ENCODE assay signal across 15 cellular contexts in genomic region chr2:3470856-3471737, GRCh38. TPM values are rescaled to one million over a fixed set of nuclear protein-coding genes. Genes with fewer than 3 reads are reported as not detected.
DNase-seq lines count a peak whose midpoint lies in the region; ATAC-seq, FAIRE-seq and TF ChIP-seq lines count a peak whose summit lies in the region.
"Had no signal": no experiment of that assay in that cellular context is flagged by ENCODE, and none has a peak within 500 bp of the region (broad histone marks: within the 10 kb centered on the region; RNA-seq: fewer than 3 reads in every experiment).

No MANE protein-coding gene starts in this region.

- peak overlapping the region; percentile 69 for H3K27ac Mint-ChIP-seq in central memory CD8-positive, alpha-beta T cell (ENCODE audit: low read depth)
- H3K27ac Mint-ChIP-seq in stimulated activated effector memory CD8-positive, alpha-beta T cell treated with anti-CD3 and anti-CD28 coated beads, Interleukin-12 subunit alpha, Interleukin-12 subunit beta, amount 100 ng/mL, for 72 hours, result peak overlapping the region; percentile 71
- H3K27ac Mint-ChIP-seq: activated T-helper 17 cell treated with anti-CD3 and anti-CD28 coated beads, Interleukin-2, amount 50 U/mL, for 72 hours had no signal

- intact Hi-C loops in left lung (cut with DNase I) (no loop called here), pancreas (cut with DNase I) (no loop called here)

- H2AFZ ChIP-seq in MM.1S (ENCODE audit: low read length), result no peak overlapping the region

- no peaks in the 10 kb centered on the region for H3K4me1 Mint-ChIP-seq in central memory CD8-positive, alpha-beta T cell
- H3K4me1 Mint-ChIP-seq in stimulated activated effector memory CD8-positive, alpha-beta T cell treated with anti-CD3 and anti-CD28 coated beads, Interleukin-12 subunit alpha, Interleukin-12 subunit beta, amount 100 ng/mL, for 72 hours, result no peaks in the 10 kb centered on the region
- H3K4me1 Mint-ChIP-seq: activated T-helper 17 cell treated with anti-CD3 and anti-CD28 coated beads, Interleukin-2, amount 50 U/mL, for 72 hours had no signal

- H3K4me3 ChIP-seq in left lung, result no peak overlapping the region
- no peak overlapping the region for H3K4me3 ChIP-seq in pancreas
- no peak overlapping the region for H3K4me3 ChIP-seq in MM.1S (ENCODE audit: low read length)
- H3K4me3 ChIP-seq: right lobe of liver had no signal

- FAIRE-seq in pancreas (lab: Jason Lieb, UNC), result no peak
- FAIRE-seq: G401.6 had no signal

- H3K9me2 ChIP-seq in MM.1S (replicated peaks; ENCODE audit: insufficient read depth, low read length), result no peaks in the 10 kb centered on the region

- no peaks in the 10 kb centered on the region for H3K27me3 Mint-ChIP-seq in central memory CD8-positive, alpha-beta T cell
- H3K27me3 Mint-ChIP-seq: activated T-helper 17 cell treated with anti-CD3 and anti-CD28 coated beads, Interleukin-2, amount 50 U/mL, for 72 hours had no signal

- H3K36me3 Mint-ChIP-seq in central memory CD8-positive, alpha-beta T cell (ENCODE audit: insufficient read depth), result peaks cover 35% of the 10 kb centered on the region
- peaks cover 61% of the 10 kb centered on the region for H3K36me3 Mint-ChIP-seq in stimulated activated effector memory CD8-positive, alpha-beta T cell treated with anti-CD3 and anti-CD28 coated beads, Interleukin-12 subunit alpha, Interleukin-12 subunit beta, amount 100 ng/mL, for 72 hours

- H3K36me3 ChIP-seq in left lung, result peaks cover 0 to 95% of the 10 kb centered on the region in 2 donors
- peaks cover 0 to 36% (median 12%) of the 10 kb centered on the region in 3 donors for H3K36me3 ChIP-seq in pancreas
- H3K36me3 ChIP-seq in MM.1S (replicated peaks; ENCODE audit: insufficient read depth, low read length), result no peaks in the 10 kb centered on the region

- no peak for TF ChIP-seq CTCF in left lung (IDR thresholded peaks at IDR 0.05)
- no peak for TF ChIP-seq CTCF in pancreas (IDR thresholded peaks at IDR 0.05)
- no peak for TF ChIP-seq CTCF in MM.1S (IDR thresholded peaks at IDR 0.05; ENCODE audit: low read length)

- H3K27ac ChIP-seq in left lung (peak overlapping the region; percentile 73 to 75), pancreas (no peak overlapping the region), MM.1S (ENCODE audit: low read length) (no peak overlapping the region)

- no peaks in the 10 kb centered on the region for H3K27me3 ChIP-seq in left lung
- H3K27me3 ChIP-seq in pancreas, result no peaks in the 10 kb centered on the region
- no peaks in the 10 kb centered on the region for H3K27me3 ChIP-seq in MM.1S (replicated peaks; ENCODE audit: insufficient read depth, low read length)
- H3K27me3 ChIP-seq: BE2C, right lobe of liver had no signal

- H3K9me3 ChIP-seq in left lung (no peaks in the 10 kb centered on the region), pancreas (no peaks in the 10 kb centered on the region), MM.1S (replicated peaks; ENCODE audit: insufficient read depth, low read length) (no peaks in the 10 kb centered on the region)
- H3K9me3 ChIP-seq: BE2C, right lobe of liver had no signal

- ATAC-seq in central memory CD8-positive, alpha-beta T cell (replicated peaks; ENCODE audit: extremely low read depth, poor library complexity, severe bottlenecking), result no peak
- ATAC-seq in left lung (peak; percentile 16), pancreas (no peak), GM19463 (IDR thresholded peaks at IDR 0.05; ENCODE audit: unreplicated experiment) (no peak), HG02763 (IDR thresholded peaks at IDR 0.05; ENCODE audit: unreplicated experiment) (no peak)
- no peak for ATAC-seq in stimulated activated effector memory CD8-positive, alpha-beta T cell treated with anti-CD3 and anti-CD28 coated beads, Interleukin-12 subunit alpha, Interleukin-12 subunit beta, amount 100 ng/mL, for 72 hours
- ATAC-seq: activated CD4-positive, CD25-positive, alpha-beta regulatory T cell treated with anti-CD3 and anti-CD28 coated beads, Interleukin-2, amount 50 U/mL, for 24 hours; activated T-helper 17 cell treated with anti-CD3 and anti-CD28 coated beads, Interleukin-2, amount 50 U/mL, for 72 hours had no signal

- no peaks in the 10 kb centered on the region for H4K20me1 ChIP-seq in MM.1S (ENCODE audit: insufficient read depth, low read length)

- DNase-seq in LHCN-M2 (ENCODE audit: low read depth), result peak; percentile 86
- no peak for DNase-seq in central memory CD8-positive, alpha-beta T cell (ENCODE audit: low spot score in 2 of 2)
- DNase-seq in left lung, result no peak
- no peak for DNase-seq in stimulated activated effector memory CD8-positive, alpha-beta T cell treated with anti-CD3 and anti-CD28 coated beads, Interleukin-12 subunit alpha, Interleukin-12 subunit beta, amount 100 ng/mL, for 72 hours (ENCODE audit: low spot score in 2 of 2)
- DNase-seq in pancreas, result no peak
- DNase-seq in MM.1S, result no peak
- DNase-seq: BE2C, KBM-7, NCI-H2029 treated with DMSO at 0.1 percent for 48 hours, right lobe of liver had no signal

- H3K79me2 ChIP-seq in MM.1S (ENCODE audit: low read length), result no peaks in the 10 kb centered on the region

- H3K4me1 ChIP-seq in left lung, result peaks cover 5 to 16% of the 10 kb centered on the region in 2 donors
- H3K4me1 ChIP-seq in pancreas, result no peaks in the 10 kb centered on the region
- no peaks in the 10 kb centered on the region for H3K4me1 ChIP-seq in MM.1S (ENCODE audit: low read length)
- H3K4me1 ChIP-seq: BE2C, right lobe of liver had no signal

- no peaks in the 10 kb centered on the region for H3K9me3 Mint-ChIP-seq in central memory CD8-positive, alpha-beta T cell
- no peaks in the 10 kb centered on the region for H3K9me3 Mint-ChIP-seq in stimulated activated effector memory CD8-positive, alpha-beta T cell treated with anti-CD3 and anti-CD28 coated beads, Interleukin-12 subunit alpha, Interleukin-12 subunit beta, amount 100 ng/mL, for 72 hours
- H3K9me3 Mint-ChIP-seq: activated T-helper 17 cell treated with anti-CD3 and anti-CD28 coated beads, Interleukin-2, amount 50 U/mL, for 72 hours had no signal

- H3K4me3 Mint-ChIP-seq in central memory CD8-positive, alpha-beta T cell, result no peak overlapping the region
- H3K4me3 Mint-ChIP-seq in stimulated activated effector memory CD8-positive, alpha-beta T cell treated with anti-CD3 and anti-CD28 coated beads, Interleukin-12 subunit alpha, Interleukin-12 subunit beta, amount 100 ng/mL, for 72 hours, result no peak overlapping the region
- H3K4me3 Mint-ChIP-seq: activated T-helper 17 cell treated with anti-CD3 and anti-CD28 coated beads, Interleukin-2, amount 50 U/mL, for 72 hours had no signal

- H3K4me2 ChIP-seq in MM.1S (ENCODE audit: low read depth, low read length), result no peak overlapping the region

- no peaks in the 10 kb centered on the region for H3F3A ChIP-seq in MM.1S (ENCODE audit: insufficient read depth, low read length)

- H3K9ac ChIP-seq in MM.1S (ENCODE audit: low read length), result no peak overlapping the region

- WGBS in pancreas, 2 donors, result 87 to 89% methylated on average over 17 of the region's 17 CpGs

RNA-seq across cellular contexts. Expression of gene ADI1, which starts 48.2 kb away (rescaled TPM):
- total RNA-seq in LHCN-M2 (2014; rRNA removed) (60.0 and 61.8 TPM in 2 replicates), left lung (10 to 100 TPM; 72.0 to 83.8 TPM), pancreas (10 to 100 TPM in 5 of 6 donors, 1 to 10 TPM in 1; 9.9 to 26.0 (median 19.2) TPM)
- 68.6 TPM for polyA plus RNA-seq in LHCN-M2 (2012)
- 10 to 100 TPM; 17.8 to 29.7 TPM for polyA plus RNA-seq in pancreas

Comparison
In these comparisons a context has a peak if more than half of its experiments do, and no peak if none do; other contexts are left out.
1. H3K27ac ChIP-seq: peak in left lung (2 of 2); none in pancreas (0 of 4) and MM.1S (single experiment).